Comparison of ENCODE assay signal across 25 cellular contexts in the genomic region with DNA sequence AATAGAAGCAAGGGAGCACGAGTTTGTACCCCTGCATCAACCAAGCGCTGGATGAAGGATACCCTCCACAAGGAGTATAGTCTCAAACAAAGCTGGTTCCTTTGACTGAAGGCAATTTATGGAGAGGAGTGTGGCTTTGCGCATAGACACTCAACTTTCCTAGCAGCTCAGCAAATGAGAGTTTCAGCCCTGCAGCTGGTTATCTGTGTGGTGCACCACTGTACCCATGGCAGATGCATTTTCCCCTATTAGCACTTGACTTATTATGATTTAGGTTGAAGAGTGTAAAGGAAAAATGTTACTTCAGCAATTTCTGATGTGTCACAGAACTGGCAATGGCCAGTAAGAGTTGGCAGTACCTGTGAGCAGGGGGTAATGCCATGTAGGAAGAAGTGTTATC.
"Had no signal": no experiment of that assay in that cellular context is flagged by ENCODE, and none has a peak within 500 bp of the region (broad histone marks: within the 10 kb centered on the region; RNA-seq: fewer than 3 reads in every experiment).

No MANE protein-coding gene starts in this region.

- H3K9me3 Mint-ChIP-seq: mesothelial cell of epicardium had no signal

- H3K27ac ChIP-seq: colonic mucosa, dorsolateral prefrontal cortex, esophagus muscularis mucosa, foreskin keratinocyte, gastroesophageal sphincter, heart left ventricle, hepatocyte, left lung, lower lobe of right lung had no signal

- DNase-seq: colonic mucosa; dermis blood vessel endothelial cell; dorsolateral prefrontal cortex; effector CD4-positive, alpha-beta T cell; effector memory CD4-positive, alpha-beta T cell; foreskin keratinocyte; heart left ventricle; hypothalamus; immature natural killer cell; islet precursor cell; kidney; kidney glomerular epithelial cell; left colon; left lung; left ventricle myocardium superior; lower lobe of right lung; mesenchymal stem cell; mucosa of descending colon; naive B cell had no signal

- ATAC-seq: foreskin keratinocyte, gastroesophageal sphincter, heart left ventricle, left colon, left lung, left ventricle myocardium superior, lower lobe of right lung, mucosa of descending colon had no signal

- H3K4me2 ChIP-seq: hepatocyte had no signal

- H3K79me2 ChIP-seq: hepatocyte had no signal

- H3K36me3 Mint-ChIP-seq: mesothelial cell of epicardium, naive B cell had no signal

- H3K9me3 ChIP-seq: colonic mucosa, esophagus muscularis mucosa, gastroesophageal sphincter, heart left ventricle, left lung, lower lobe of right lung, mucosa of descending colon had no signal

- H3K4me1 ChIP-seq: colonic mucosa, esophagus muscularis mucosa, foreskin keratinocyte, gastroesophageal sphincter, heart left ventricle, left lung, lower lobe of right lung had no signal

- H3K4me3 ChIP-seq: colonic mucosa, dorsolateral prefrontal cortex, esophagus muscularis mucosa, gastroesophageal sphincter, heart left ventricle, hepatocyte, left lung, lower lobe of right lung, mucosa of descending colon had no signal

- H3K4me3 Mint-ChIP-seq: immature natural killer cell, mesothelial cell of epicardium had no signal

- H3K27me3 Mint-ChIP-seq: naive B cell had no signal

- H3K4me1 Mint-ChIP-seq: immature natural killer cell, mesothelial cell of epicardium had no signal

- FAIRE-seq: endothelial cell of umbilical vein, frontal cortex, kidney had no signal

- H3K27me3 ChIP-seq: colonic mucosa, dorsolateral prefrontal cortex, esophagus muscularis mucosa, foreskin keratinocyte, gastroesophageal sphincter, heart left ventricle, hepatocyte, left lung had no signal

- H2AFZ ChIP-seq: hepatocyte had no signal

- H3K36me3 ChIP-seq: colonic mucosa, esophagus muscularis mucosa, gastroesophageal sphincter, heart left ventricle, left lung, lower lobe of right lung had no signal

- H3K27ac Mint-ChIP-seq: immature natural killer cell, mesothelial cell of epicardium, naive B cell had no signal
